ENCODE assay signal across 7 cellular contexts in the genomic region with DNA sequence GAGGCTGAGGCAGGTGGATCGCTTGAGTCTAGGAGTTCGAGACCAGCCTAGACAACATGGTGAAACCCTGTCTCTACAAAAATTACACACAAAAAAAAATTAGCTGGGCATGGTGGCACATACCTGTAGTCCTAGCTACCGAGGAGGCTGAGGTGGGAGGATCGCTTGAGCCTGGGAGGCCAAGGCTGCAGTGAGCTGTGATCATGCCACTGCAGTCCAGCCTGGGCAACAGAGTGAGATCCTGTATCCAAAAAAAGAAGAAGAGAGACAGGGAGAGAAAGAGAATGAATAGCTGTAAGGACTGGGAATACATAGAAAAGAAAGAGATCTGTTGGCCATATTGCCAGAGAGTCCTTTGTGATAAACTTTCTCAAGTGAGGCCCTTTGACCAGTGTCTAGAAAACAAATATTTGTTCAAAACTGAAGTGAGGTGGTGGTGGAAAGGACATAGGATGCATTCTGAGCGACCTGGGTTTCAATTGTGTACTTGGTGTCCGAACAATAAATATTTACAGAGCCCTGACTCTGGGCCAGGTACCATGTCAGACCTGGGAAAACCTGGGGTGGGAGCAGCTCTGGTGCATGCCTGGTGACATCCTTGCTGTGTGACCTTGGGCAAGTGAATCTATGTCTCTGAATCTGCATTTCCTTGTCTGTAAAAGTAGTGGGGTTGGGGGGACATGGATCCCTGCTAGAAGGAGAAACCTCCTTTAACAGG.
DNase-seq lines count a peak whose midpoint lies in the region; ATAC-seq and TF ChIP-seq lines count a peak whose summit lies in the region.

No MANE protein-coding gene starts in this region.

- RAD21 ChIA-PET in HCT116 (lab: Charles Lee; ENCODE audit: low non-redundant PET in 1 of 2, low total read pairs in 2 of 2, uncharacterized antibody in 2 of 2, unreplicated experiment in 2 of 2) = no interaction called here

- peak overlapping the region; percentile 96 for H3K4me2 ChIP-seq in HCT116 (ENCODE audit: low read length)

- no peaks in the 10 kb centered on the region for H3K36me3 Mint-ChIP-seq in WTC11

- no peaks in the 10 kb centered on the region; the same call in 1 of the 2 replicates for H3K79me2 ChIP-seq in HCT116 (ENCODE audit: insufficient read depth, low read length)

- DNase-seq in HCT116 (ENCODE audit: low read depth, low spot score) (no peak), WTC11 (ENCODE audit: low spot score) (no peak), psoas muscle (no peak), SIG-M5 (lab: John Stamatoyannopoulos, UW) (no peak)

- peaks cover 16 to 33% of the 10 kb centered on the region in 2 experiments; a peak in 3 of 4 replicates for H3K4me1 ChIP-seq in HCT116 (ENCODE audit: control insufficient read depth in 1 of 2, insufficient read depth in 2 of 2, low read length in 2 of 2)
- H3K4me1 ChIP-seq in iPS-20b (ENCODE audit: insufficient read depth, low read length) = peaks cover 10% of the 10 kb centered on the region; the same call in 1 of the 2 replicates
- peaks cover 12% of the 10 kb centered on the region for H3K4me1 ChIP-seq in psoas muscle

- intact Hi-C loops in HCT116 (cut with micrococcal nuclease) (no loop called here), psoas muscle (cut with DNase I) (loop anchor here in 1 of 2 donors (2.0 kb wide), 1 partner anchor 53 kb away; no protein-coding TSS in a partner anchor)

- CTCF ChIA-PET in HCT116 (lab: Charles Lee) = interaction anchor here (0.7 to 1.4 kb wide), 5 partner anchors 10 to 92 kb away, joined by 3 to 5 read pairs (median 3); no protein-coding TSS in a partner anchor
- CTCF ChIA-PET in WTC11 (lab: Charles Lee) = interaction anchor here (0.6 to 4.3 kb wide), 24 partner anchors 9 to 177 kb away, joined by 3 to 81 read pairs (median 6); no protein-coding TSS in a partner anchor

- no peaks in the 10 kb centered on the region for H3K9me2 ChIP-seq in HCT116 (ENCODE audit: insufficient read depth)

- peak overlapping the region; percentile 43; the same call in 1 of the 2 replicates for H3K27ac Mint-ChIP-seq in WTC11

- no peaks in the 10 kb centered on the region for H3K27me3 ChIP-seq in HCT116 (ENCODE audit: insufficient read depth, low read length)
- no peaks in the 10 kb centered on the region for H3K27me3 ChIP-seq in iPS-20b (ENCODE audit: insufficient read depth, low read length)
- no peaks in the 10 kb centered on the region for H3K27me3 ChIP-seq in psoas muscle (ENCODE audit: insufficient read depth in 3 of 3, low read length in 2 of 3)

- no peak for TF ChIP-seq RAD21 in HCT116 (IDR thresholded peaks at IDR 0.05; ENCODE audit: low read depth)

- ATAC-seq in HCT116 (no peak), WTC11 (no peak), psoas muscle (no peak), GM18861 (IDR thresholded peaks at IDR 0.05; ENCODE audit: unreplicated experiment) (no peak), HG02970 (IDR thresholded peaks at IDR 0.05; ENCODE audit: low FRiP score, unreplicated experiment) (no peak)

- TF ChIP-seq POLR2A in HCT116 (IDR thresholded peaks at IDR 0.05; ENCODE audit: borderline replicate concordance, extremely low read depth, insufficient read depth, insufficient read length) = no peak

- no peak overlapping the region for H2AFZ ChIP-seq in HCT116 (ENCODE audit: low read depth, low read length, poor library complexity, severe bottlenecking)

- no peaks in the 10 kb centered on the region for H3K9me3 Mint-ChIP-seq in WTC11

- no peaks in the 10 kb centered on the region for H3K27me3 Mint-ChIP-seq in WTC11 (ENCODE audit: low read depth)

- H3K36me3 ChIP-seq in HCT116 (ENCODE audit: control insufficient read depth in 1 of 2, insufficient read depth in 2 of 2, low read length in 2 of 2) (peaks cover 0 to 5% of the 10 kb centered on the region in 2 experiments; a peak in 1 of 4 replicates), iPS-20b (ENCODE audit: insufficient read depth, low read depth, low read length) (no peaks in the 10 kb centered on the region), psoas muscle (ENCODE audit: insufficient read depth in 1 of 2, low read depth in 1 of 2) (peaks cover 0 to 28% of the 10 kb centered on the region in 2 donors)

- H3K9me3 ChIP-seq in HCT116 (ENCODE audit: control insufficient read depth in 1 of 2, insufficient read depth in 1 of 2, low read depth in 1 of 2, low read length in 2 of 2) (no peaks in the 10 kb centered on the region), iPS-20b (ENCODE audit: insufficient read depth, low read depth, low read length) (no peaks in the 10 kb centered on the region), psoas muscle (no peaks in the 10 kb centered on the region)

- H3K4me1 Mint-ChIP-seq in WTC11 = peaks cover 32% of the 10 kb centered on the region

- H3K27ac ChIP-seq in HCT116 (ENCODE audit: low read depth, low read length) = 0 out of 2 replicates have a peak overlapping the region, but pooled peaks have one; percentile 55
- H3K27ac ChIP-seq in iPS-20b (ENCODE audit: low read length) = peak overlapping the region; percentile 32
- H3K27ac ChIP-seq in psoas muscle = no peak overlapping the region

- no peak overlapping the region for H3K4me3 ChIP-seq in HCT116 (replicated peaks in 1 of 2; ENCODE audit: low read depth in 1 of 2, low read length in 2 of 2)
- H3K4me3 ChIP-seq in iPS-20b (ENCODE audit: low read length) = peak overlapping the region; percentile 73; the same call in 1 of the 2 replicates
- H3K4me3 ChIP-seq in psoas muscle = peak overlapping the region; percentile 77

- no peaks in the 10 kb centered on the region for H4K20me1 ChIP-seq in HCT116 (ENCODE audit: insufficient read depth)

- TF ChIP-seq CTCF in HCT116 (IDR thresholded peaks at IDR 0.05 in 2 of 3, conservative IDR thresholded peaks at IDR 0.05 in 1 of 3; ENCODE audit: borderline replicate concordance in 1 of 3, insufficient read depth in 1 of 3, low read depth in 2 of 3, low read length in 2 of 3) = no peak
- no peak for TF ChIP-seq CTCF in WTC11 (IDR thresholded peaks at IDR 0.05)
- no peak for TF ChIP-seq CTCF in psoas muscle (IDR thresholded peaks at IDR 0.05)

- peak overlapping the region; percentile 73 for H3K4me3 Mint-ChIP-seq in WTC11

- 93 to 98% (median 95%) methylated on average over 6 of the region's 6 CpGs for WGBS in psoas muscle, 3 donors

- POLR2A ChIA-PET in HCT116 (lab: Charles Lee) = interaction anchor here (0.7 to 1.1 kb wide), 3 partner anchors 13 to 60 kb away, joined by 3 read pairs; no protein-coding TSS in a partner anchor
- POLR2A ChIA-PET in WTC11 (lab: Charles Lee) = interaction anchor here (1.1 to 1.5 kb wide), 2 partner anchors 14 to 38 kb away, joined by 5 read pairs; no protein-coding TSS in a partner anchor

- no peak overlapping the region for H3K9ac ChIP-seq in HCT116 (ENCODE audit: low read length)
- H3K9ac ChIP-seq in iPS-20b (ENCODE audit: low read depth, low read length) = no peak overlapping the region

- BruUV-seq in HCT116 (replicated peaks; lab: Mats Ljungman, UMichigan) = no TSS peak

TF ChIP-seq in HCT116, 20 proteins besides CTCF, POLR2A, EP300 and RAD21 (continues in another document):
- TF ChIP-seq EZH2phosphoT487 (IDR thresholded peaks at IDR 0.05; ENCODE audit: borderline replicate concordance) = no peak
- no peak for TF ChIP-seq TCF7L2 (IDR thresholded peaks at IDR 0.05; ENCODE audit: borderline replicate concordance, extremely low read depth, insufficient read depth, insufficient read length)
- TF ChIP-seq JUND (IDR thresholded peaks at IDR 0.05) = no peak
- TF ChIP-seq ZFX (IDR thresholded peaks at IDR 0.05) = no peak
- TF ChIP-seq, protein P1, sequence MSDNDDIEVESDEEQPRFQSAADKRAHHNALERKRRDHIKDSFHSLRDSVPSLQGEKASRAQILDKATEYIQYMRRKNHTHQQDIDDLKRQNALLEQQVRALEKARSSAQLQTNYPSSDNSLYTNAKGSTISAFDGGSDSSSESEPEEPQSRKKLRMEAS (IDR thresholded peaks at IDR 0.05) = no peak
- no peak for TF ChIP-seq EGR1 (IDR thresholded peaks at IDR 0.05; ENCODE audit: low read depth)

TF ChIP-seq in WTC11, 78 proteins besides CTCF, POLR2A, EP300 and RAD21:
- no peak for TF ChIP-seq FOXP1 (CRISPR knock-in tag; IDR thresholded peaks at IDR 0.05; ENCODE audit: borderline replicate concordance)
- TF ChIP-seq NR2C2 (CRISPR knock-in tag; IDR thresholded peaks at IDR 0.05) = no peak
- no peak for TF ChIP-seq NFE2L1 (CRISPR knock-in tag; IDR thresholded peaks at IDR 0.05)
- no peak for TF ChIP-seq RORB (CRISPR knock-in tag; IDR thresholded peaks at IDR 0.05)
- no peak for TF ChIP-seq JAZF1 (CRISPR knock-in tag; IDR thresholded peaks at IDR 0.05)
- no peak for TF ChIP-seq ZNF219 (CRISPR knock-in tag; IDR thresholded peaks at IDR 0.05; ENCODE audit: borderline replicate concordance)
- no peak for TF ChIP-seq NR1H2 (CRISPR knock-in tag; IDR thresholded peaks at IDR 0.05)
- no peak for TF ChIP-seq JUN (CRISPR knock-in tag; IDR thresholded peaks at IDR 0.05)
- TF ChIP-seq, protein P2, sequence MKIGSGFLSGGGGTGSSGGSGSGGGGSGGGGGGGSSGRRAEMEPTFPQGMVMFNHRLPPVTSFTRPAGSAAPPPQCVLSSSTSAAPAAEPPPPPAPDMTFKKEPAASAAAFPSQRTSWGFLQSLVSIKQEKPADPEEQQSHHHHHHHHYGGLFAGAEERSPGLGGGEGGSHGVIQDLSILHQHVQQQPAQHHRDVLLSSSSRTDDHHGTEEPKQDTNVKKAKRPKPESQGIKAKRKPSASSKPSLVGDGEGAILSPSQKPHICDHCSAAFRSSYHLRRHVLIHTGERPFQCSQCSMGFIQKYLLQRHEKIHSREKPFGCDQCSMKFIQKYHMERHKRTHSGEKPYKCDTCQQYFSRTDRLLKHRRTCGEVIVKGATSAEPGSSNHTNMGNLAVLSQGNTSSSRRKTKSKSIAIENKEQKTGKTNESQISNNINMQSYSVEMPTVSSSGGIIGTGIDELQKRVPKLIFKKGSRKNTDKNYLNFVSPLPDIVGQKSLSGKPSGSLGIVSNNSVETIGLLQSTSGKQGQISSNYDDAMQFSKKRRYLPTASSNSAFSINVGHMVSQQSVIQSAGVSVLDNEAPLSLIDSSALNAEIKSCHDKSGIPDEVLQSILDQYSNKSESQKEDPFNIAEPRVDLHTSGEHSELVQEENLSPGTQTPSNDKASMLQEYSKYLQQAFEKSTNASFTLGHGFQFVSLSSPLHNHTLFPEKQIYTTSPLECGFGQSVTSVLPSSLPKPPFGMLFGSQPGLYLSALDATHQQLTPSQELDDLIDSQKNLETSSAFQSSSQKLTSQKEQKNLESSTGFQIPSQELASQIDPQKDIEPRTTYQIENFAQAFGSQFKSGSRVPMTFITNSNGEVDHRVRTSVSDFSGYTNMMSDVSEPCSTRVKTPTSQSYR (CRISPR knock-in tag; IDR thresholded peaks at IDR 0.05) = no peak
- no peak for TF ChIP-seq ZNF263 (CRISPR knock-in tag; IDR thresholded peaks at IDR 0.05; ENCODE audit: low read depth)
- no peak for TF ChIP-seq OVOL2 (CRISPR knock-in tag; IDR thresholded peaks at IDR 0.05; ENCODE audit: borderline replicate concordance)

Comparison
In these comparisons a context has a peak if more than half of its experiments do, and no peak if none do; other contexts are left out.
1. H3K4me3 ChIP-seq: peak in iPS-20b (single experiment) and psoas muscle (single experiment); none in HCT116 (0 of 2).